8 cellular contexts compared by ENCODE assay signal in the genomic region with DNA sequence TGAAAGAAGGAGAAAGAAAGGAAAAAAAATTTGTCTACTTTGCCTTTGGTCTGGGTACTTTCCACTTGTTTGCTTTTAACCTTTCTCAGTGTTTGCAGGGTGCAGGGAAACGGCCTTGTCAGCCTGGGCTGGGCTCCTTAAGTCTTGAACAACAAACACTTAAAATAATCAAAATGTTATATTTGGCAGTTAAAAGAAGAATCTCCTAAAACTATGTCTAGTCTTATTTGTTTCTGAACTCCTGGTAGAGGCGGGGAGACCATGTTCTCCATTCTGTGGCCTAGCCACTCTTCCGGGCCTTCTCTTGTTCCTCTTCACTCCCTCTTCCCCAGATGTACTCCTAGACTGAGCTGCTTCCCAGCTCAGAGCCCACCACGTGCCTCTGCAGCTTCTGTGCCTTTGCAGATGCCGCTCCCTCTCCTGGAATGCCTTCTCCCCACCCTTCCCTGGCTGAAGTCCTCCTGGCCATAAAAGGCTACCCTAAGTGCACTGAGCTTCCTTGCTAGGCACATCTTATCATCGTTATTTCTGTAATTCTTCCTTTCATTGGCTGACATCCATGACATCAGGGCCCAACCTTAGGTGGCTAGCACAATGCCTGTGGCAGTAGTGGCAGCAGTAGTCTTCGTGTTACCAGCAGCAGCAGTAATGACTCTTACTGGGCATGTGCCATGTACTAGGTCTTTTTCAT.
A peak's percentile ranks its signal among the peaks of the same experiment; 100 is the strongest.
DNase-seq lines count a peak whose midpoint lies in the region; ATAC-seq and TF ChIP-seq lines count a peak whose summit lies in the region.

No MANE protein-coding gene starts in this region.

- H3K27ac Mint-ChIP-seq in activated B cell treated with CpG ODN at 0.5 μM for 24 hours: peak overlapping the region; percentile 92
- H3K27ac Mint-ChIP-seq in activated CD4-positive, alpha-beta T cell treated with anti-CD3 and anti-CD28 coated beads, Interleukin-2, amount 10 ng/mL, durations not matched to agents 24 days and 14 days: no peak overlapping the region
- H3K27ac Mint-ChIP-seq in activated CD8-positive, alpha-beta memory T cell treated with anti-CD3 and anti-CD28 coated beads, Interleukin-2, amount 10 ng/mL, durations not matched to agents 7 days and 5 days: no peak overlapping the region

- no peaks in the 10 kb centered on the region for H3K9me3 Mint-ChIP-seq in activated B cell treated with CpG ODN at 0.5 μM for 24 hours
- no peaks in the 10 kb centered on the region for H3K9me3 Mint-ChIP-seq in activated CD4-positive, alpha-beta T cell treated with anti-CD3 and anti-CD28 coated beads, Interleukin-2, amount 10 ng/mL, durations not matched to agents 24 days and 14 days
- no peaks in the 10 kb centered on the region for H3K9me3 Mint-ChIP-seq in activated CD8-positive, alpha-beta memory T cell treated with anti-CD3 and anti-CD28 coated beads, Interleukin-2, amount 10 ng/mL, durations not matched to agents 7 days and 5 days (ENCODE audit: low read depth)

- DNase-seq in GM04503 (ENCODE audit: low read depth) (peak; percentile 45), activated B cell treated with CpG ODN at 0.5 μM for 24 hours (no peak), right atrium auricular region (ENCODE audit: low spot score) (peak; percentile 78), sciatic nerve (ENCODE audit: low spot score) (peak; percentile 74), OCI-M2 (lab: John Stamatoyannopoulos, UW; ENCODE audit: unreplicated experiment) (no peak)
- no peak for DNase-seq in activated CD4-positive, alpha-beta T cell treated with anti-CD3 and anti-CD28 coated beads, Interleukin-2, amount 10 ng/mL, durations not matched to agents 24 days and 14 days
- no peak for DNase-seq in activated CD8-positive, alpha-beta memory T cell treated with anti-CD3 and anti-CD28 coated beads, Interleukin-2, amount 10 ng/mL, durations not matched to agents 7 days and 5 days

- peaks cover 8% of the 10 kb centered on the region for H3K36me3 Mint-ChIP-seq in activated B cell treated with CpG ODN at 0.5 μM for 24 hours (ENCODE audit: low read depth)
- H3K36me3 Mint-ChIP-seq in activated CD4-positive, alpha-beta T cell treated with anti-CD3 and anti-CD28 coated beads, Interleukin-2, amount 10 ng/mL, durations not matched to agents 24 days and 14 days (ENCODE audit: low read depth): no peaks in the 10 kb centered on the region
- H3K36me3 Mint-ChIP-seq in activated CD8-positive, alpha-beta memory T cell treated with anti-CD3 and anti-CD28 coated beads, Interleukin-2, amount 10 ng/mL, durations not matched to agents 7 days and 5 days: no peaks in the 10 kb centered on the region

- H3K4me3 Mint-ChIP-seq in activated B cell treated with CpG ODN at 0.5 μM for 24 hours: peak overlapping the region; percentile 45
- no peak overlapping the region for H3K4me3 Mint-ChIP-seq in activated CD4-positive, alpha-beta T cell treated with anti-CD3 and anti-CD28 coated beads, Interleukin-2, amount 10 ng/mL, durations not matched to agents 24 days and 14 days
- H3K4me3 Mint-ChIP-seq in activated CD8-positive, alpha-beta memory T cell treated with anti-CD3 and anti-CD28 coated beads, Interleukin-2, amount 10 ng/mL, durations not matched to agents 7 days and 5 days: no peak overlapping the region

- H3K9me3 ChIP-seq in right atrium auricular region: no peaks in the 10 kb centered on the region

- no peaks in the 10 kb centered on the region for H3K27me3 ChIP-seq in right atrium auricular region

- H3K4me3 ChIP-seq in right atrium auricular region: no peak overlapping the region

- intact Hi-C loops in activated B cell treated with CpG ODN at 0.5 μM for 24 hours (cut with micrococcal nuclease) (no loop called here), sciatic nerve (cut with DNase I) (no loop called here)
- intact Hi-C loops in activated CD4-positive, alpha-beta T cell treated with anti-CD3 and anti-CD28 coated beads, Interleukin-2, amount 10 ng/mL, durations not matched to agents 24 days and 14 days (cut with micrococcal nuclease): no loop called here

- peaks cover 67% of the 10 kb centered on the region for H3K4me1 Mint-ChIP-seq in activated B cell treated with CpG ODN at 0.5 μM for 24 hours
- H3K4me1 Mint-ChIP-seq in activated CD4-positive, alpha-beta T cell treated with anti-CD3 and anti-CD28 coated beads, Interleukin-2, amount 10 ng/mL, durations not matched to agents 24 days and 14 days: peaks cover 14% of the 10 kb centered on the region
- no peaks in the 10 kb centered on the region for H3K4me1 Mint-ChIP-seq in activated CD8-positive, alpha-beta memory T cell treated with anti-CD3 and anti-CD28 coated beads, Interleukin-2, amount 10 ng/mL, durations not matched to agents 7 days and 5 days

- peak overlapping the region; percentile 38 to 50 for H3K27ac ChIP-seq in right atrium auricular region

- H3K27me3 Mint-ChIP-seq in activated B cell treated with CpG ODN at 0.5 μM for 24 hours: no peaks in the 10 kb centered on the region
- no peaks in the 10 kb centered on the region for H3K27me3 Mint-ChIP-seq in activated CD4-positive, alpha-beta T cell treated with anti-CD3 and anti-CD28 coated beads, Interleukin-2, amount 10 ng/mL, durations not matched to agents 24 days and 14 days
- no peaks in the 10 kb centered on the region for H3K27me3 Mint-ChIP-seq in activated CD8-positive, alpha-beta memory T cell treated with anti-CD3 and anti-CD28 coated beads, Interleukin-2, amount 10 ng/mL, durations not matched to agents 7 days and 5 days

- TF ChIP-seq CTCF in activated B cell treated with CpG ODN at 0.5 μM for 24 hours (IDR thresholded peaks at IDR 0.05) (no peak), right atrium auricular region (IDR thresholded peaks at IDR 0.05) (no peak)

- POLR2A ChIA-PET in activated B cell treated with CpG ODN at 0.5 μM for 24 hours (lab: Charles Lee): interaction anchor here (0.5 to 3.0 kb wide), 15 partner anchors 8 to 435 kb away, joined by 3 to 12 read pairs (median 4); no protein-coding TSS in a partner anchor

- no peaks in the 10 kb centered on the region for H3K36me3 ChIP-seq in right atrium auricular region

- CTCF ChIA-PET in activated B cell treated with CpG ODN at 0.5 μM for 24 hours (lab: Charles Lee): interaction anchor here (0.7 kb wide), 1 partner anchor 84 kb away, joined by 3 read pairs; no protein-coding TSS in a partner anchor
- CTCF ChIA-PET in activated CD8-positive, alpha-beta memory T cell treated with anti-CD3 and anti-CD28 coated beads, Interleukin-2, amount 10 ng/mL, durations not matched to agents 7 days and 5 days (lab: Charles Lee): no interaction called here

- H3K4me1 ChIP-seq in right atrium auricular region: peaks cover 0 to 16% of the 10 kb centered on the region in 2 donors

- ATAC-seq in activated B cell treated with CpG ODN at 0.5 μM for 24 hours (ENCODE audit: low read depth) (peak; percentile 24), sciatic nerve (peak; percentile 93), GM21423 (IDR thresholded peaks at IDR 0.05; ENCODE audit: unreplicated experiment) (no peak)
- ATAC-seq in activated CD8-positive, alpha-beta memory T cell treated with anti-CD3 and anti-CD28 coated beads, Interleukin-2, amount 10 ng/mL, durations not matched to agents 7 days and 5 days: no peak

Comparison
In these comparisons a context has a peak if more than half of its experiments do, and no peak if none do; other contexts are left out.
1. DNase-seq: peak in GM04503 (single experiment), right atrium auricular region (single experiment) and sciatic nerve (single experiment); none in activated B cell treated with CpG ODN at 0.5 μM for 24 hours (single experiment), OCI-M2 (single experiment), activated CD4-positive, alpha-beta T cell treated with anti-CD3 and anti-CD28 coated beads, Interleukin-2, amount 10 ng/mL, durations not matched to agents 24 days and 14 days (single experiment) and activated CD8-positive, alpha-beta memory T cell treated with anti-CD3 and anti-CD28 coated beads, Interleukin-2, amount 10 ng/mL, durations not matched to agents 7 days and 5 days (single experiment).
2. ATAC-seq: peak in activated B cell treated with CpG ODN at 0.5 μM for 24 hours (single experiment) and sciatic nerve (single experiment); none in GM21423 (single experiment) and activated CD8-positive, alpha-beta memory T cell treated with anti-CD3 and anti-CD28 coated beads, Interleukin-2, amount 10 ng/mL, durations not matched to agents 7 days and 5 days (single experiment).